Comparison of ENCODE assay signal across 16 cellular contexts in the genomic region with DNA sequence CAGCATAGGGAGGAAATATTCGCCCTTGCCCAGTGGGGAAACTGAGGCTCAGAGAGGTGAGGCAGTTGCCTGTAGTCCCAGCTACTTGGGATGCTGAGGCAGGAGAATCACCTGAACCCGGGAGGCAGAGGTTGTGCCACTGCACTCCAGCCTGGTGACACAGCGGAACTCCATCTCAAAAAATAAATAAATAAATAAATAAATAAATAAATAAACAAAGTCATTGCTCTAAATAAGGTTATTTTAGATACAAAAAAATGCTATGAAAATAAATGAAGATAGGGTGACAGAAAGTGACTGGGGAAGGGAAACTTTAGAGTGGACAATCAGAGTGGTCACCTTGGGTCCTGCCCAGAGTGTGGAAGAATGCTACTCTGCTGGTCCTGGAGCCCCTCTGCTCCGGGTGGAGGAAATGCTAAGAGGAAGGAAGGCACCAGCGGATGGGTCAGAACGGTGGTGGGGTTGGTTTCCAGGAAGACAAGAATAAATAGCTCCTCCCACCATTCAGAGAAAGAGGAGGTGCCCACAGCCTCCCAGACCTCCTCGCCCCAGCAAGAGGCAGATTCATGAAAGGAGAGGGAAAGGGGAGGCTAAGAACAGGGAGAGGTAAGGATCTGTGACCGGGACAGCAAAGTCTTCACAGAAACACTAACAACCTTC.
"Had no signal": no experiment of that assay in that cellular context is flagged by ENCODE, and none has a peak within 500 bp of the region (broad histone marks: within the 10 kb centered on the region; RNA-seq: fewer than 3 reads in every experiment).

No MANE protein-coding gene starts in this region.

- H3K4me3 ChIP-seq: neural progenitor cell, pancreas, thyroid gland, uterus had no signal

- H3K27ac ChIP-seq: neural progenitor cell, pancreas, thyroid gland, uterus, VCaP had no signal

- H3K9me3 ChIP-seq: pancreas, thyroid gland, uterus had no signal

- H3K9ac ChIP-seq: neural progenitor cell had no signal

- DNase-seq: activated CD4-positive, alpha-beta memory T cell treated with anti-CD3 and anti-CD28 coated beads for 36 hours; activated CD4-positive, alpha-beta T cell treated with anti-CD3 and anti-CD28 coated beads for 36 hours; activated gamma-delta T cell treated with Interleukin-2 at 50 U/mL for 16 hours; activated T-cell treated with anti-CD3 and anti-CD28 coated beads, Interleukin-2, amount 50 U/mL, for 48 hours; anterior cingulate cortex; islet precursor cell; naive B cell; pancreas; stimulated activated CD4-positive, alpha-beta T cell treated with anti-CD3 and anti-CD28 coated beads, Interleukin-2, amount 100 ng/mL, for 48 hours; stimulated activated naive B cell treated with anti-CD40 and anti-IgM and Interleukin-4, amounts not matched to agents 10 μg/mL and 1 μg/mL and 100 μg/mL, for 72 hours; T-helper 9 cell; thyroid gland; uterus had no signal

- ATAC-seq: activated CD4-positive, alpha-beta T cell treated with anti-CD3 and anti-CD28 coated beads for 36 hours; left lobe of liver; pancreas; stimulated activated naive B cell treated with anti-CD40 and anti-IgM and Interleukin-4, amounts not matched to agents 10 μg/mL and 1 μg/mL and 100 μg/mL, for 72 hours had no signal

- H3K36me3 ChIP-seq: neural progenitor cell, pancreas, thyroid gland, uterus had no signal

- H3K4me1 ChIP-seq: pancreas, thyroid gland had no signal

- H3K27me3 ChIP-seq: neural progenitor cell, pancreas, thyroid gland, uterus had no signal

- FAIRE-seq: pancreas had no signal
